ENCODE assay signal across 8 cellular contexts in the genomic region with DNA sequence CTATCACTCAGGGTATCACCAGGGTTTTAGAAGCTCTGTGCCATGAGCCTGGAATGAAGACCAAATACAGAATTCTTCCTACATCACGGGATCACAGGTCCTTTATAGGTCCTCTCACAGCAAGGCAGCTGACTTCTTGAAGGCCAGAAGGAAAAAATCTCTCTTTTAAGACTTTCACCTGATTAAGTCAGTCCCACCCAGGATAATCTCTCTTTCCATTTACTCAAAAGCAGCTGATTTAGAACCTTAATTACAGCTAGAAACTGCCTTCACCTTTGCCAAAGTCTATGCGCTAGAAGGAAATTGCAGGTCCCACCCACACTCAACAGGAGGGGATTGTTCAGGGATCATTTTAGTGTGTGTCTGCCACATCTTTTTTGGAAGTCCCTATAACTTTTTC.
"Had no signal": no experiment of that assay in that cellular context is flagged by ENCODE, and none has a peak within 500 bp of the region (broad histone marks: within the 10 kb centered on the region; RNA-seq: fewer than 3 reads in every experiment).

No MANE protein-coding gene starts in this region.

- ATAC-seq: GM12878 had no signal

- H3K4me3 ChIP-seq: GM12878 had no signal

- FAIRE-seq: G401.6, GM12878, GM12891, GM12892, GM18507, GM19239 had no signal

- DNase-seq: GDM1, GF-D8 had no signal
